Comparison of ENCODE assay signal across 23 cellular contexts in genomic region chr2:28103611-28104010, GRCh38.
"Had no signal": no experiment of that assay in that cellular context is flagged by ENCODE, and none has a peak within 500 bp of the region (broad histone marks: within the 10 kb centered on the region; RNA-seq: fewer than 3 reads in every experiment).

No MANE protein-coding gene starts in this region.

- H3K9me3 ChIP-seq: body of pancreas, colonic mucosa, thyroid gland had no signal

- H3K36me3 ChIP-seq: colonic mucosa, thyroid gland had no signal

- H3K27me3 ChIP-seq: body of pancreas, colonic mucosa, thyroid gland had no signal

- ATAC-seq: activated T-helper 17 cell treated with anti-CD3 and anti-CD28 coated beads, Interleukin-2, amount 50 U/mL, for 72 hours; body of pancreas; stimulated activated effector memory CD8-positive, alpha-beta T cell treated with anti-CD3 and anti-CD28 coated beads, Interleukin-12 subunit alpha, Interleukin-12 subunit beta, amount 100 ng/mL, for 72 hours; WTC11 had no signal

- H3K4me1 ChIP-seq: body of pancreas, colonic mucosa had no signal

- DNase-seq: activated CD4-positive, alpha-beta memory T cell treated with anti-CD3 and anti-CD28 coated beads, Interleukin-2, amount 10 ng/mL, durations not matched to agents 7 days and 5 days; activated CD4-positive, alpha-beta T cell treated with anti-CD3 and anti-CD28 coated beads for 4 hours; activated naive CD4-positive, alpha-beta T cell; activated naive CD8-positive, alpha-beta T cell treated with anti-CD3 and anti-CD28 coated beads for 36 hours; activated T-cell treated with anti-CD3 and anti-CD28 coated beads, Interleukin-2, amount 50 U/mL, for 1 hour; amniotic stem cell; body of pancreas; central memory CD4-positive, alpha-beta T cell; colonic mucosa; endodermal cell; foreskin melanocyte; glutamatergic neuron; midbrain; nephron progenitor cell; nucleus accumbens; stimulated activated CD4-positive, alpha-beta T cell treated with anti-CD3 and anti-CD28 coated beads, Interleukin-4, amount 100 ng/mL, for 1 hour; thyroid gland had no signal

- H3K4me1 Mint-ChIP-seq: endodermal cell, nephron progenitor cell, WTC11 had no signal

- H3K4me3 ChIP-seq: body of pancreas, colonic mucosa, smooth muscle cell, thyroid gland had no signal

- H3K9me3 Mint-ChIP-seq: activated CD4-positive, alpha-beta memory T cell treated with anti-CD3 and anti-CD28 coated beads, Interleukin-2, amount 10 ng/mL, durations not matched to agents 7 days and 5 days; activated naive CD8-positive, alpha-beta T cell treated with anti-CD3 and anti-CD28 coated beads for 36 hours; activated T-helper 17 cell treated with anti-CD3 and anti-CD28 coated beads, Interleukin-2, amount 50 U/mL, for 72 hours; endodermal cell; nephron progenitor cell; stimulated activated effector memory CD8-positive, alpha-beta T cell treated with anti-CD3 and anti-CD28 coated beads, Interleukin-12 subunit alpha, Interleukin-12 subunit beta, amount 100 ng/mL, for 72 hours; WTC11 had no signal

- H3K27ac ChIP-seq: colonic mucosa, epithelial cell of prostate had no signal

- H3K4me2 ChIP-seq: smooth muscle cell had no signal

- H3K36me3 Mint-ChIP-seq: stimulated activated effector memory CD8-positive, alpha-beta T cell treated with anti-CD3 and anti-CD28 coated beads, Interleukin-12 subunit alpha, Interleukin-12 subunit beta, amount 100 ng/mL, for 72 hours; WTC11 had no signal

- FAIRE-seq: keratinocyte had no signal

- H3K4me3 Mint-ChIP-seq: activated CD4-positive, alpha-beta memory T cell treated with anti-CD3 and anti-CD28 coated beads, Interleukin-2, amount 10 ng/mL, durations not matched to agents 7 days and 5 days; activated naive CD8-positive, alpha-beta T cell treated with anti-CD3 and anti-CD28 coated beads for 36 hours; activated T-helper 17 cell treated with anti-CD3 and anti-CD28 coated beads, Interleukin-2, amount 50 U/mL, for 72 hours; endodermal cell; nephron progenitor cell; stimulated activated effector memory CD8-positive, alpha-beta T cell treated with anti-CD3 and anti-CD28 coated beads, Interleukin-12 subunit alpha, Interleukin-12 subunit beta, amount 100 ng/mL, for 72 hours; WTC11 had no signal

- H3K27ac Mint-ChIP-seq: activated CD4-positive, alpha-beta memory T cell treated with anti-CD3 and anti-CD28 coated beads, Interleukin-2, amount 10 ng/mL, durations not matched to agents 7 days and 5 days; activated naive CD8-positive, alpha-beta T cell treated with anti-CD3 and anti-CD28 coated beads for 36 hours; activated T-helper 17 cell treated with anti-CD3 and anti-CD28 coated beads, Interleukin-2, amount 50 U/mL, for 72 hours; endodermal cell; nephron progenitor cell; stimulated activated effector memory CD8-positive, alpha-beta T cell treated with anti-CD3 and anti-CD28 coated beads, Interleukin-12 subunit alpha, Interleukin-12 subunit beta, amount 100 ng/mL, for 72 hours; WTC11 had no signal

- H3K27me3 Mint-ChIP-seq: activated CD4-positive, alpha-beta memory T cell treated with anti-CD3 and anti-CD28 coated beads, Interleukin-2, amount 10 ng/mL, durations not matched to agents 7 days and 5 days; activated naive CD8-positive, alpha-beta T cell treated with anti-CD3 and anti-CD28 coated beads for 36 hours; activated T-helper 17 cell treated with anti-CD3 and anti-CD28 coated beads, Interleukin-2, amount 50 U/mL, for 72 hours had no signal
